Comparison of ENCODE assay signal across 24 cellular contexts in genomic region chr6:157230971-157231370, GRCh38.
"Had no signal": no experiment of that assay in that cellular context is flagged by ENCODE, and none has a peak within 500 bp of the region (broad histone marks: within the 10 kb centered on the region; RNA-seq: fewer than 3 reads in every experiment).

No MANE protein-coding gene starts in this region.

- H3K27ac ChIP-seq: body of pancreas, cardiac muscle cell, heart right ventricle, spleen, thyroid gland had no signal

- H3K27me3 ChIP-seq: body of pancreas, thyroid gland had no signal

- DNase-seq: activated CD4-positive, alpha-beta memory T cell treated with anti-CD3 and anti-CD28 coated beads for 36 hours; activated CD4-positive, alpha-beta T cell treated with anti-CD3 and anti-CD28 coated beads for 36 hours; activated effector memory CD4-positive, alpha-beta T cell treated with anti-CD3 and anti-CD28 coated beads, Interleukin-2, amount 50 U/mL, for 16 hours; activated naive CD4-positive, alpha-beta T cell treated with anti-CD3 and anti-CD28 coated beads, Interleukin-2, amount 10 ng/mL, durations not matched to agents 7 days and 5 days; activated naive CD8-positive, alpha-beta T cell treated with anti-CD3 and anti-CD28 coated beads, Interleukin-2, amount 50 U/mL, for 24 hours; body of pancreas; effector CD4-positive, alpha-beta T cell; erythroblast; foreskin fibroblast; heart right ventricle; left cardiac atrium; nephron progenitor cell; occipital lobe; retina; spleen; stimulated activated CD4-positive, alpha-beta T cell treated with anti-CD3 and anti-CD28 coated beads, Interleukin-4, amount 100 ng/mL, for 1 hour; stimulated activated naive CD8-positive, alpha-beta T cell treated with anti-CD3 and anti-CD28 coated beads, Interleukin-15, Interleukin-2, amounts not matched to agents 100 U/mL and 50 U/mL, for 24 hours; T-helper 9 cell; thyroid gland had no signal

- H3K9me3 Mint-ChIP-seq: activated CD4-positive, alpha-beta memory T cell treated with anti-CD3 and anti-CD28 coated beads for 36 hours; activated naive CD4-positive, alpha-beta T cell treated with anti-CD3 and anti-CD28 coated beads, Interleukin-2, amount 10 ng/mL, durations not matched to agents 7 days and 5 days; activated naive CD8-positive, alpha-beta T cell treated with anti-CD3 and anti-CD28 coated beads, Interleukin-2, amount 50 U/mL, for 24 hours; memory B cell; T-cell had no signal

- H3K36me3 Mint-ChIP-seq: activated CD4-positive, alpha-beta memory T cell treated with anti-CD3 and anti-CD28 coated beads for 36 hours; memory B cell; T-cell had no signal

- H3K36me3 ChIP-seq: cardiac muscle cell, heart right ventricle, spleen, thyroid gland had no signal

- H3K4me3 ChIP-seq: body of pancreas, cardiac muscle cell, heart right ventricle, mucosa of descending colon, spleen, thyroid gland had no signal

- H3K27ac Mint-ChIP-seq: activated CD4-positive, alpha-beta memory T cell treated with anti-CD3 and anti-CD28 coated beads for 36 hours; activated CD4-positive, alpha-beta T cell treated with anti-CD3 and anti-CD28 coated beads for 36 hours; activated naive CD4-positive, alpha-beta T cell treated with anti-CD3 and anti-CD28 coated beads, Interleukin-2, amount 10 ng/mL, durations not matched to agents 7 days and 5 days; activated naive CD8-positive, alpha-beta T cell treated with anti-CD3 and anti-CD28 coated beads, Interleukin-2, amount 50 U/mL, for 24 hours; memory B cell; nephron progenitor cell; progenitor cell of endocrine pancreas; T-cell had no signal

- H3K4me3 Mint-ChIP-seq: activated CD4-positive, alpha-beta memory T cell treated with anti-CD3 and anti-CD28 coated beads for 36 hours; activated CD4-positive, alpha-beta T cell treated with anti-CD3 and anti-CD28 coated beads for 36 hours; activated naive CD4-positive, alpha-beta T cell treated with anti-CD3 and anti-CD28 coated beads, Interleukin-2, amount 10 ng/mL, durations not matched to agents 7 days and 5 days; activated naive CD8-positive, alpha-beta T cell treated with anti-CD3 and anti-CD28 coated beads, Interleukin-2, amount 50 U/mL, for 24 hours; memory B cell; nephron progenitor cell; T-cell had no signal

- H3K9me3 ChIP-seq: body of pancreas, heart right ventricle, mucosa of descending colon, spleen, thyroid gland had no signal
